Comparison of ENCODE assay signal across 1 cellular context in the genomic region with DNA sequence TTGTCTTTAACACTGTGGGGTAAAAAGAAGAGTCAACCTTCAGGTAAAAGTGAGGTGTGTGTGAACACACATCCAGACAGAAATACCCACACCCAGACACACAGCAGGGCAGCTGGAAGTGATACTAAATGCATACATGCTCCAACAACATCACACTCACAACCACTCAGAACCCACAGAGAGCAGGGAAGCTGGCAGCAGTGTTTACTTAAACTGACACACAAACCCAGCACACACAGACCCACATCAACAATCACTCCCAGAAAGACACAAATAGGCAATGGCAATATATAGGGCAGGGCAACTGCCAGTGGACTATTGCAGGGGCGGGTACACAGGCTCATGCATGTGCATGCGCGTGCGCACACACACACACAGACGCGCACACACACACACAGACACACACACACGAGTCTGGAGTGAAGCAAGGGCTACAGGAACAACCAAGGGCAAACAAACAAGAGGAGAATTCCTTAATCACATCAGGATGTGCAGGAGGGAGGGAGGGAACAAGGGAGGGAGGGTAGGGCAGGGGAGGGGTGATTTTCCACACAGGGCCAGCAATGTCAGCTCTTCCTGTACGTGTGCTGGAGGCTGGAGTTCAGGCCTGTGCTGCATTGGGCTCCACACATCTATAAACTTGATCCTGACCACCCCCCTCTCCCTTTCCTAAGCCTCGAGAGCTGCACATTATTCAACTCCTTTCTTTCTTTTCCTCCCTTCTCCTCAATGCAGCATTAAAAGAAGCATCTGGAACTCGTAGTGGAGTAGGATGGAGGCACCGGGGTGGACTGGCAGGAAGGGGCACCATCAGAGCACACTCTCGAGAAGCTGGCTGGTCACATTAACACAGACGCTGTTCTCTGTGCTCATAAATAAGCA.
TF ChIP-seq lines count a peak whose summit lies in the region.

No MANE protein-coding gene starts in this region.

TF ChIP-seq in HEK293T, 16 proteins besides CTCF, POLR2A, EP300 and RAD21 (continued from another document):
- TF ChIP-seq PKNOX1 (IDR thresholded peaks at IDR 0.05): no peak
